In the genomic region with DNA sequence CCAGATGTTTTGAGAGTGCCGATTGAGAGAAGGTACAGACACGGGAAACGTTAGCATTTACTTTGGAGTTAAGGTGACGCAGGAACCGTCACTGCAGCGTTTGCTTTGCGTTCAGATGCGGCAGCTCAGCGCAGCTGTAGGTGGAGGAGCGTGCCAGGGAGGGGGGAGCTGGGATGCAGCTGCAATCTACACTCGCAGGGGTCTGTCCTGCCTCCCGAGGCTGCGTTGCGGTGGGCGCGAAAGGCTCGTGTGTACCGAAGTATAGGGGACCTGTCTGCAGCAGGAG, we compare ENCODE assay signal across 8 cellular contexts. TPM values are rescaled to one million over a fixed set of nuclear protein-coding genes. Genes with fewer than 3 reads are reported as not detected.
DNase-seq lines count a peak whose midpoint lies in the region; ATAC-seq and TF ChIP-seq lines count a peak whose summit lies in the region.

No MANE protein-coding gene starts in this region.

- peak overlapping the region; percentile 45 to 98 (median 98) for H3K27ac ChIP-seq in heart right ventricle

- ATAC-seq in GM18858 (IDR thresholded peaks at IDR 0.05; ENCODE audit: unreplicated experiment) (peak; percentile 11), HG03064 (IDR thresholded peaks at IDR 0.05; ENCODE audit: low read depth, unreplicated experiment) (peak; percentile 20), heart right ventricle (peak in 7 of 8 donors; percentile 12 to 58 (median 38))

- 0 to 1% methylated on average over 18 of the region's 18 CpGs for WGBS in heart right ventricle, 2 donors

- no peaks in the 10 kb centered on the region for H3K27me3 ChIP-seq in heart right ventricle

- peaks cover 0 to 3% (median 0%) of the 10 kb centered on the region in 11 donors for H3K9me3 ChIP-seq in heart right ventricle

- no peak for TF ChIP-seq CTCF in heart right ventricle (IDR thresholded peaks at IDR 0.05)

- H3K4me3 ChIP-seq in heart right ventricle = peak overlapping the region; percentile 79 to 94 (median 85)

- no peaks in the 10 kb centered on the region for H3K36me3 ChIP-seq in heart right ventricle

- H3K4me1 ChIP-seq in heart right ventricle = peaks cover 5 to 65% (median 35%) of the 10 kb centered on the region in 9 donors

- peak; percentile 49 for DNase-seq in AG20443 (ENCODE audit: low spot score)
- peak; percentile 87 for DNase-seq in NCI-H69 (lab: John Stamatoyannopoulos, UW)
- peak; percentile 69 for DNase-seq in activated naive CD4-positive, alpha-beta T cell treated with anti-CD3 and anti-CD28 coated beads, Interleukin-2, amount 50 U/mL, for 16 hours
- DNase-seq in heart right ventricle = no peak
- DNase-seq in putamen (ENCODE audit: low spot score) = peak; percentile 74
- DNase-seq in retina = no peak

- intact Hi-C loops in heart right ventricle (cut with DNase I) = loop anchor here in 4 of 10 donors (1.0 to 5.0 kb wide), 3 partner anchors 37 to 43 kb away; a partner anchor contains a TSS

RNA-seq across cellular contexts. Expression of a gene that starts 0.4 kb away (rescaled TPM):
- 100 to 1,000 TPM in 1 of 10 donors, 10 to 100 TPM in 9; 63.5 to 111 (median 82.4) TPM for total RNA-seq in heart right ventricle
- 10 to 100 TPM; 16.5 to 17.9 TPM for polyA plus RNA-seq in heart right ventricle

RNA-seq across cellular contexts. Expression of a gene that starts 12.6 kb away (rescaled TPM):
- 10 to 100 TPM; 23.6 to 51.4 (median 35.7) TPM for total RNA-seq in heart right ventricle
- 10 to 100 TPM in 1 of 2 donors, 1 to 10 TPM in 1; 9.7 to 16.5 TPM for polyA plus RNA-seq in heart right ventricle

RNA-seq across cellular contexts. Expression of a gene that starts 41.8 kb away (rescaled TPM):
- total RNA-seq in heart right ventricle = 10 to 100 TPM; 21.5 to 33.2 (median 28.0) TPM
- 10 to 100 TPM in 1 of 2 donors, 1 to 10 TPM in 1; 7.1 to 12.1 TPM for polyA plus RNA-seq in heart right ventricle

Comparison
In these comparisons a context has a peak if more than half of its experiments do, and no peak if none do; other contexts are left out.
1. DNase-seq: peak in AG20443 (single experiment), NCI-H69 (single experiment), activated naive CD4-positive, alpha-beta T cell treated with anti-CD3 and anti-CD28 coated beads, Interleukin-2, amount 50 U/mL, for 16 hours (single experiment) and putamen (single experiment); none in heart right ventricle (0 of 2) and retina (single experiment).
2. Peak in every context shown above with its lines, with median percentiles within 50 percentile points of each other: ATAC-seq.